In genomic region chr2:69375494-69376353, GRCh38 we compare ENCODE assay signal across 8 cellular contexts. TPM values are rescaled to one million over a fixed set of nuclear protein-coding genes. Genes with fewer than 3 reads are reported as not detected.
DNase-seq lines count a peak whose midpoint lies in the region; ATAC-seq and TF ChIP-seq lines count a peak whose summit lies in the region.

No MANE protein-coding gene starts in this region.

- H3K4me3 ChIP-seq in astrocyte of the spinal cord (ENCODE audit: low read depth, low read length) (no peak overlapping the region), kidney epithelial cell (ENCODE audit: low read depth, low read length) (no peak overlapping the region), upper lobe of right lung (no peak overlapping the region)

- ATAC-seq in upper lobe of right lung (peak; percentile 86), GM21576 (IDR thresholded peaks at IDR 0.05; ENCODE audit: unreplicated experiment) (no peak), HG02588 (IDR thresholded peaks at IDR 0.05; ENCODE audit: unreplicated experiment) (no peak)

- H3K36me3 ChIP-seq in kidney epithelial cell (ENCODE audit: control insufficient read depth, insufficient read depth, low read length) (no peaks in the 10 kb centered on the region), upper lobe of right lung (peaks cover 22% of the 10 kb centered on the region)

- in situ Hi-C loops in astrocyte of the spinal cord (cut with HindIII; ENCODE audit: low sequenced_read_pairs): no loop called here

- peak; percentile 45 for TF ChIP-seq CTCF in astrocyte of the spinal cord (IDR thresholded peaks at IDR 0.05; ENCODE audit: low read depth, low read length)
- peak; percentile 55 for TF ChIP-seq CTCF in kidney epithelial cell (IDR thresholded peaks at IDR 0.05; ENCODE audit: insufficient read depth, low read length, poor library complexity, severe bottlenecking)
- TF ChIP-seq CTCF in upper lobe of right lung (IDR thresholded peaks at IDR 0.05): peak; percentile 73

- H3K27ac ChIP-seq in upper lobe of right lung: no peak overlapping the region

- H3K9me3 ChIP-seq in upper lobe of right lung: no peaks in the 10 kb centered on the region

- peaks cover 11% of the 10 kb centered on the region for H3K4me1 ChIP-seq in upper lobe of right lung

- intact Hi-C loops in upper lobe of right lung (cut with DNase I): no loop called here

- DNase-seq in A172 (ENCODE audit: low spot score) (peak; percentile 38), GDM1 (lab: John Stamatoyannopoulos, UW) (peak; percentile 8), NCI-H2081 (lab: John Stamatoyannopoulos, UW) (peak; percentile 26 to 60), astrocyte of the spinal cord (ENCODE audit: low read depth, low spot score) (no peak), kidney epithelial cell (ENCODE audit: low read depth) (no peak), upper lobe of right lung (no peak)

- H3K27me3 ChIP-seq in kidney epithelial cell (ENCODE audit: control insufficient read depth, insufficient read depth, low read length) (no peaks in the 10 kb centered on the region), upper lobe of right lung (no peaks in the 10 kb centered on the region)

RNA-seq across cellular contexts. Expression of gene GFPT1, which starts 11.3 kb away (rescaled TPM):
- total RNA-seq in A172 (2014; rRNA removed; shearing (Covaris generic)): 31.9 and 39.5 TPM in 2 replicates
- total RNA-seq in kidney epithelial cell (50.2 and 59.5 TPM in 2 replicates), upper lobe of right lung (68.2 TPM)

Comparison
In these comparisons a context has a peak if more than half of its experiments do, and no peak if none do; other contexts are left out.
1. DNase-seq: peak in A172 (single experiment), GDM1 (single experiment) and NCI-H2081 (2 of 2); none in astrocyte of the spinal cord (single experiment), kidney epithelial cell (single experiment) and upper lobe of right lung (single experiment).
2. Peak in every context shown above with its lines, with median percentiles within 50 percentile points of each other: CTCF ChIP-seq.